In genomic region chr17:82239401-82239925, GRCh38 we compare ENCODE assay signal across 1 cellular context.
TF ChIP-seq lines count a peak whose summit lies in the region.

No MANE protein-coding gene starts in this region.

TF ChIP-seq in HepG2, 621 proteins besides CTCF, POLR2A, EP300 and RAD21 (continued from another document and continues in another):
- TF ChIP-seq ZHX2 (IDR thresholded peaks at IDR 0.05; ENCODE audit: low read depth) (no peak), ZHX2 (CRISPR knock-in tag; IDR thresholded peaks at IDR 0.05; ENCODE audit: borderline replicate concordance) (no peak), FOXC1 (CRISPR knock-in tag; IDR thresholded peaks at IDR 0.05; ENCODE audit: borderline replicate concordance) (no peak), MIXL1 (CRISPR knock-in tag; IDR thresholded peaks at IDR 0.05) (no peak), ZNF816 (CRISPR knock-in tag; IDR thresholded peaks at IDR 0.05; ENCODE audit: borderline replicate concordance) (no peak), ZNF598 (CRISPR knock-in tag; IDR thresholded peaks at IDR 0.05; ENCODE audit: borderline replicate concordance) (no peak), NFE2L2 (IDR thresholded peaks at IDR 0.05; ENCODE audit: low read length) (no peak), HNRNPH1 (optimal IDR thresholded peaks at IDR 0.05; ENCODE audit: low read depth, low read length) (no peak), PAF1 (CRISPR knock-in tag; IDR thresholded peaks at IDR 0.05) (peak; percentile 49; the same call in 1 of the 2 replicates), CCAR2 (optimal IDR thresholded peaks at IDR 0.05; ENCODE audit: low read depth, low read length) (no peak), SAP130 (CRISPR knock-in tag; IDR thresholded peaks at IDR 0.05; ENCODE audit: low read depth) (no peak), NFE2L1 (CRISPR knock-in tag; IDR thresholded peaks at IDR 0.05; ENCODE audit: borderline replicate concordance) (0 out of 2 replicates have a peak, but pooled peaks have one; percentile 20), KDM5A (IDR thresholded peaks at IDR 0.05; ENCODE audit: borderline replicate concordance, low read length) (no peak), RXRB (CRISPR knock-in tag; IDR thresholded peaks at IDR 0.05; ENCODE audit: borderline replicate concordance) (no peak), SKI (IDR thresholded peaks at IDR 0.05; ENCODE audit: partially characterized antibody) (no peak), ZNF512B (CRISPR knock-in tag; IDR thresholded peaks at IDR 0.05; ENCODE audit: borderline replicate concordance) (no peak), SPEN (CRISPR knock-in tag; IDR thresholded peaks at IDR 0.05; ENCODE audit: low read depth) (0 out of 2 replicates have a peak, but pooled peaks have one; percentile 12), PCBP1 (IDR thresholded peaks at IDR 0.05; ENCODE audit: borderline replicate concordance, low read depth, low read length) (no peak), ZNF564 (CRISPR knock-in tag; IDR thresholded peaks at IDR 0.05) (no peak), ZNF318 (CRISPR knock-in tag; IDR thresholded peaks at IDR 0.05) (no peak), ZNF891 (CRISPR knock-in tag; IDR thresholded peaks at IDR 0.05) (no peak), ZNF572 (CRISPR knock-in tag; IDR thresholded peaks at IDR 0.05) (0 out of 2 replicates have a peak, but pooled peaks have one; percentile 89), NR3C1 (CRISPR knock-in tag; IDR thresholded peaks at IDR 0.05) (no peak), AFF4 (CRISPR knock-in tag; IDR thresholded peaks at IDR 0.05) (peak; percentile 3; the same call in 1 of the 2 replicates)
